ENCODE assay signal across 1 cellular context in genomic region chr10:7389346-7389745, GRCh38.
TF ChIP-seq lines count a peak whose summit lies in the region.

No MANE protein-coding gene starts in this region.

TF ChIP-seq in GM12878, 131 proteins besides CTCF, POLR2A, EP300 and RAD21:
- TF ChIP-seq RUNX3 (IDR thresholded peaks at IDR 0.05; ENCODE audit: low read length) (peak; percentile 10; the same call in 1 of the 2 replicates), MAX (IDR thresholded peaks at IDR 0.05; ENCODE audit: low read depth, low read length) (no peak), MEF2A (IDR thresholded peaks at IDR 0.05; ENCODE audit: insufficient read depth, low read depth, low read length) (no peak)
